ENCODE assay signal across 18 cellular contexts in genomic region chr3:32372213-32372490, GRCh38. TPM values are rescaled to one million over a fixed set of nuclear protein-coding genes. Genes with fewer than 3 reads are reported as not detected.
DNase-seq lines count a peak whose midpoint lies in the region; ATAC-seq and TF ChIP-seq lines count a peak whose summit lies in the region.
"Had no signal": no experiment of that assay in that cellular context is flagged by ENCODE, and none has a peak within 500 bp of the region (broad histone marks: within the 10 kb centered on the region; RNA-seq: fewer than 3 reads in every experiment).

No MANE protein-coding gene starts in this region.

- intact Hi-C loops in upper lobe of right lung (cut with DNase I): no loop called here

- ATAC-seq in stimulated activated naive CD8-positive, alpha-beta T cell treated with anti-CD3 and anti-CD28 coated beads, Interleukin-15, Interleukin-2, amounts not matched to agents 100 U/mL and 50 U/mL, for 24 hours: no peak
- ATAC-seq in T-helper 17 cell (no peak), upper lobe of right lung (no peak)
- no peak for ATAC-seq in activated naive CD8-positive, alpha-beta T cell treated with anti-CD3 and anti-CD28 coated beads, Interleukin-2, amount 10 ng/mL, durations not matched to agents 7 days and 5 days (ENCODE audit: low read depth)
- ATAC-seq: HepG2, left lung had no signal

- H3K9me3 Mint-ChIP-seq in stimulated activated naive CD8-positive, alpha-beta T cell treated with anti-CD3 and anti-CD28 coated beads, Interleukin-15, Interleukin-2, amounts not matched to agents 100 ng/mL and 50 ng/mL, for 24 hours: no peaks in the 10 kb centered on the region
- H3K9me3 Mint-ChIP-seq in activated naive CD8-positive, alpha-beta T cell treated with anti-CD3 and anti-CD28 coated beads, Interleukin-2, amount 10 ng/mL, durations not matched to agents 7 days and 5 days: no peaks in the 10 kb centered on the region
- H3K9me3 Mint-ChIP-seq: dendritic cell treated with granulocyte-macrophage colony-stimulating factor and Interleukin-4, amounts not matched to agents 40 ng/mL and 50 ng/mL, for 4 days; HFFc6; naive B cell had no signal

- no peaks in the 10 kb centered on the region for H3K27me3 Mint-ChIP-seq in stimulated activated naive CD8-positive, alpha-beta T cell treated with anti-CD3 and anti-CD28 coated beads, Interleukin-15, Interleukin-2, amounts not matched to agents 100 ng/mL and 50 ng/mL, for 24 hours
- no peaks in the 10 kb centered on the region for H3K27me3 Mint-ChIP-seq in T-helper 17 cell
- no peaks in the 10 kb centered on the region for H3K27me3 Mint-ChIP-seq in activated naive CD8-positive, alpha-beta T cell treated with anti-CD3 and anti-CD28 coated beads, Interleukin-2, amount 10 ng/mL, durations not matched to agents 7 days and 5 days

- no peak overlapping the region for H3K27ac ChIP-seq in upper lobe of right lung
- H3K27ac ChIP-seq: left lung, SJSA1 had no signal

- no peaks in the 10 kb centered on the region for H3K36me3 ChIP-seq in upper lobe of right lung
- H3K36me3 ChIP-seq: left lung, SJSA1 had no signal

- no peak for DNase-seq in stimulated activated naive CD8-positive, alpha-beta T cell treated with anti-CD3 and anti-CD28 coated beads, Interleukin-15, Interleukin-2, amounts not matched to agents 100 U/mL and 50 U/mL, for 24 hours
- no peak for DNase-seq in T-helper 17 cell
- DNase-seq in activated naive CD8-positive, alpha-beta T cell treated with anti-CD3 and anti-CD28 coated beads, Interleukin-2, amount 10 ng/mL, durations not matched to agents 7 days and 5 days: no peak
- DNase-seq in upper lobe of right lung: no peak
- DNase-seq in NCI-H187 treated with DMSO at 0.1 percent for 48 hours (lab: John Stamatoyannopoulos, UW): no peak
- no peak for DNase-seq in HCEC 1CT
- DNase-seq: activated gamma-delta T cell, caudate nucleus, COR-L47, DMS79, HFFc6, left lung, naive B cell, NCI-H526 treated with DMSO at 0.1 percent for 48 hours had no signal

- TF ChIP-seq CTCF in upper lobe of right lung (IDR thresholded peaks at IDR 0.05): no peak

- POLR2A ChIA-PET in activated naive CD8-positive, alpha-beta T cell treated with anti-CD3 and anti-CD28 coated beads, Interleukin-2, amount 10 ng/mL, durations not matched to agents 7 days and 5 days (lab: Charles Lee): interaction anchor here (0.7 to 1.3 kb wide), 3 partner anchors 10 to 96 kb away, joined by 3 to 6 read pairs (median 3); no protein-coding TSS in a partner anchor

- peak overlapping the region; percentile 65 for H3K27ac Mint-ChIP-seq in stimulated activated naive CD8-positive, alpha-beta T cell treated with anti-CD3 and anti-CD28 coated beads, Interleukin-15, Interleukin-2, amounts not matched to agents 100 ng/mL and 50 ng/mL, for 24 hours
- peak overlapping the region; percentile 73 for H3K27ac Mint-ChIP-seq in T-helper 17 cell
- peak overlapping the region; percentile 81 for H3K27ac Mint-ChIP-seq in activated naive CD8-positive, alpha-beta T cell treated with anti-CD3 and anti-CD28 coated beads, Interleukin-2, amount 10 ng/mL, durations not matched to agents 7 days and 5 days
- H3K27ac Mint-ChIP-seq: dendritic cell treated with granulocyte-macrophage colony-stimulating factor and Interleukin-4, amounts not matched to agents 40 ng/mL and 50 ng/mL, for 4 days; HFFc6 had no signal

- H3K4me1 Mint-ChIP-seq in stimulated activated naive CD8-positive, alpha-beta T cell treated with anti-CD3 and anti-CD28 coated beads, Interleukin-15, Interleukin-2, amounts not matched to agents 100 ng/mL and 50 ng/mL, for 24 hours (ENCODE audit: low read depth): peaks cover 28% of the 10 kb centered on the region
- peaks cover 16% of the 10 kb centered on the region for H3K4me1 Mint-ChIP-seq in T-helper 17 cell
- peaks cover 18% of the 10 kb centered on the region for H3K4me1 Mint-ChIP-seq in activated naive CD8-positive, alpha-beta T cell treated with anti-CD3 and anti-CD28 coated beads, Interleukin-2, amount 10 ng/mL, durations not matched to agents 7 days and 5 days

- no peak overlapping the region for H3K4me3 ChIP-seq in upper lobe of right lung
- H3K4me3 ChIP-seq: left lung, SJSA1 had no signal

- H3K9me3 ChIP-seq in T-helper 17 cell (ENCODE audit: control insufficient read depth, low read length, poor library complexity, severe bottlenecking): no peaks in the 10 kb centered on the region
- no peaks in the 10 kb centered on the region for H3K9me3 ChIP-seq in upper lobe of right lung
- H3K9me3 ChIP-seq: left lung, SJSA1 had no signal

- no peak overlapping the region for H3K4me3 Mint-ChIP-seq in stimulated activated naive CD8-positive, alpha-beta T cell treated with anti-CD3 and anti-CD28 coated beads, Interleukin-15, Interleukin-2, amounts not matched to agents 100 ng/mL and 50 ng/mL, for 24 hours
- no peak overlapping the region for H3K4me3 Mint-ChIP-seq in T-helper 17 cell
- H3K4me3 Mint-ChIP-seq in activated naive CD8-positive, alpha-beta T cell treated with anti-CD3 and anti-CD28 coated beads, Interleukin-2, amount 10 ng/mL, durations not matched to agents 7 days and 5 days: no peak overlapping the region
- H3K4me3 Mint-ChIP-seq: dendritic cell treated with granulocyte-macrophage colony-stimulating factor and Interleukin-4, amounts not matched to agents 40 ng/mL and 50 ng/mL, for 4 days; HFFc6 had no signal

- H3K27me3 ChIP-seq in upper lobe of right lung: no peaks in the 10 kb centered on the region
- H3K27me3 ChIP-seq: left lung, SJSA1 had no signal

- H3K4me1 ChIP-seq in upper lobe of right lung: no peaks in the 10 kb centered on the region
- H3K4me1 ChIP-seq: left lung had no signal

- H3K36me3 Mint-ChIP-seq in stimulated activated naive CD8-positive, alpha-beta T cell treated with anti-CD3 and anti-CD28 coated beads, Interleukin-15, Interleukin-2, amounts not matched to agents 100 ng/mL and 50 ng/mL, for 24 hours (ENCODE audit: low read depth): no peaks in the 10 kb centered on the region
- no peaks in the 10 kb centered on the region for H3K36me3 Mint-ChIP-seq in T-helper 17 cell (ENCODE audit: low read depth)
- no peaks in the 10 kb centered on the region for H3K36me3 Mint-ChIP-seq in activated naive CD8-positive, alpha-beta T cell treated with anti-CD3 and anti-CD28 coated beads, Interleukin-2, amount 10 ng/mL, durations not matched to agents 7 days and 5 days
- H3K36me3 Mint-ChIP-seq: naive B cell had no signal

RNA-seq across cellular contexts. Expression of gene CMTM7, which starts 19.5 kb away (rescaled TPM):
- total RNA-seq in T-helper 17 cell (10 to 100 TPM; 38.5 to 45.3 TPM), upper lobe of right lung (53.2 TPM)
- total RNA-seq in activated naive CD8-positive, alpha-beta T cell treated with anti-CD3 and anti-CD28 coated beads, Interleukin-2, amount 10 ng/mL, durations not matched to agents 7 days and 5 days: 10 to 100 TPM; 45.3 to 49.0 TPM
